Comparison of ENCODE assay signal across 20 cellular contexts in the genomic region with DNA sequence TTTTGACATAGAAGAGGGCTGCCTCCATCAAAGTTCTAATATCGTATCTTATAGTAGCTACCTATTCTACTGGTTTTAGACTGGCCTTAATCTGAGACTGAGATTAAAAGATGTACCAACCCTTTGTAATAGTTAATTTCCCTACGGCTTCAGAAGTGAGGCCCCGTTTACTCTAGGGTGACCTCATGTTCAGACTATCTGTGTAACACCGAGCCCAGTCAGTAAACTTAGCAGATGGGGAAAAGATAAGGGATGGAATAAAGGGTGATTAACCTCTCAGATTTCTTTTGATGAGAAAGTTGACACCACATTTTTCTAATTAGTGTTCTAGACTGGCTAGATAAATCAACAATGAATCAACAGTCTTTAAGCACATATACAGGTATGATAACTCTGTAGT.
"Had no signal": no experiment of that assay in that cellular context is flagged by ENCODE, and none has a peak within 500 bp of the region (broad histone marks: within the 10 kb centered on the region; RNA-seq: fewer than 3 reads in every experiment).

No MANE protein-coding gene starts in this region.

- H3K36me3 ChIP-seq: gastrocnemius medialis, heart right ventricle, transverse colon, uterus had no signal

- H3K4me3 Mint-ChIP-seq: activated CD4-positive, alpha-beta T cell treated with anti-CD3 and anti-CD28 coated beads, Interleukin-2, amount 10 ng/mL, durations not matched to agents 7 days and 5 days; activated CD8-positive, alpha-beta T cell treated with anti-CD3 and anti-CD28 coated beads, Interleukin-2, amount 10 ng/mL, durations not matched to agents 7 days and 5 days; activated naive CD4-positive, alpha-beta T cell treated with anti-CD3 and anti-CD28 coated beads for 36 hours; activated T-cell treated with anti-CD3 and anti-CD28 coated beads, Interleukin-2, amount 50 U/mL, for 4 hours; immature natural killer cell; memory B cell; naive B cell; neural crest cell; stimulated activated naive CD8-positive, alpha-beta T cell treated with anti-CD3 and anti-CD28 coated beads, Interleukin-15, Interleukin-2, amounts not matched to agents 100 ng/mL and 50 ng/mL, for 24 hours had no signal

- H3K27ac Mint-ChIP-seq: activated CD4-positive, alpha-beta T cell treated with anti-CD3 and anti-CD28 coated beads, Interleukin-2, amount 10 ng/mL, durations not matched to agents 7 days and 5 days; activated CD8-positive, alpha-beta T cell treated with anti-CD3 and anti-CD28 coated beads, Interleukin-2, amount 10 ng/mL, durations not matched to agents 7 days and 5 days; activated naive CD4-positive, alpha-beta T cell treated with anti-CD3 and anti-CD28 coated beads for 36 hours; immature natural killer cell; memory B cell; naive B cell; progenitor cell of endocrine pancreas; stimulated activated naive CD8-positive, alpha-beta T cell treated with anti-CD3 and anti-CD28 coated beads, Interleukin-15, Interleukin-2, amounts not matched to agents 100 ng/mL and 50 ng/mL, for 24 hours had no signal

- ATAC-seq: activated CD4-positive, CD25-positive, alpha-beta regulatory T cell treated with anti-CD3 and anti-CD28 coated beads, Interleukin-2, amount 50 U/mL, for 24 hours; activated CD8-positive, alpha-beta T cell treated with anti-CD3 and anti-CD28 coated beads, Interleukin-2, amount 10 ng/mL, durations not matched to agents 7 days and 5 days; activated T-cell treated with anti-CD3 and anti-CD28 coated beads, Interleukin-2, amount 50 U/mL, for 4 hours; gastrocnemius medialis; heart right ventricle; mucosa of descending colon had no signal

- H3K27me3 ChIP-seq: gastrocnemius medialis, heart right ventricle, transverse colon, uterus had no signal

- H3K9me3 ChIP-seq: gastrocnemius medialis, mucosa of descending colon, transverse colon, uterus had no signal

- H3K27ac ChIP-seq: gastrocnemius medialis, heart right ventricle, transverse colon, uterus had no signal

- DNase-seq: activated CD4-positive, alpha-beta T cell treated with anti-CD3 and anti-CD28 coated beads, Interleukin-2, amount 10 ng/mL, durations not matched to agents 7 days and 5 days; activated CD8-positive, alpha-beta T cell treated with anti-CD3 and anti-CD28 coated beads, Interleukin-2, amount 10 ng/mL, durations not matched to agents 7 days and 5 days; activated naive CD4-positive, alpha-beta T cell treated with anti-CD3 and anti-CD28 coated beads for 36 hours; activated T-cell treated with anti-CD3 and anti-CD28 coated beads, Interleukin-2, amount 50 U/mL, for 4 hours; anterior cingulate cortex; cortex of kidney; gastrocnemius medialis; heart right ventricle; immature natural killer cell; kidney glomerular epithelial cell; mucosa of descending colon; naive B cell; T1000; transverse colon; uterus had no signal

- H3K4me3 ChIP-seq: gastrocnemius medialis, heart right ventricle, mucosa of descending colon, transverse colon, uterus had no signal

- H3K36me3 Mint-ChIP-seq: immature natural killer cell, memory B cell, naive B cell had no signal

- H3K4me1 Mint-ChIP-seq: activated CD4-positive, alpha-beta T cell treated with anti-CD3 and anti-CD28 coated beads, Interleukin-2, amount 10 ng/mL, durations not matched to agents 7 days and 5 days; immature natural killer cell; memory B cell; naive B cell; neural crest cell had no signal

- H3K4me1 ChIP-seq: gastrocnemius medialis, transverse colon, uterus had no signal

- H3K27me3 Mint-ChIP-seq: activated CD4-positive, alpha-beta T cell treated with anti-CD3 and anti-CD28 coated beads, Interleukin-2, amount 10 ng/mL, durations not matched to agents 7 days and 5 days; memory B cell; progenitor cell of endocrine pancreas; stimulated activated naive CD8-positive, alpha-beta T cell treated with anti-CD3 and anti-CD28 coated beads, Interleukin-15, Interleukin-2, amounts not matched to agents 100 ng/mL and 50 ng/mL, for 24 hours had no signal
